2 cellular contexts compared by ENCODE assay signal in genomic region chr4:109411964-109412363, GRCh38.
A peak's percentile ranks its signal among the peaks of the same experiment; 100 is the strongest.
TF ChIP-seq lines count a peak whose summit lies in the region.

No MANE protein-coding gene starts in this region.

TF ChIP-seq in HEK293, 187 proteins besides CTCF, POLR2A, EP300 and RAD21 (continued from another document):
- 0 out of 2 replicates have a peak, but pooled peaks have one; percentile 27 for TF ChIP-seq ZNF2 (tag by site-specific recombination; IDR thresholded peaks at IDR 0.05)
- TF ChIP-seq RBAK (tag by site-specific recombination; IDR thresholded peaks at IDR 0.05), result no peak
- TF ChIP-seq ZIC2 (tag by site-specific recombination; IDR thresholded peaks at IDR 0.05), result peak; percentile 27; the same call in 1 of the 2 replicates
- TF ChIP-seq PRDM4 (tag by site-specific recombination; IDR thresholded peaks at IDR 0.05), result peak; percentile 54; the same call in 1 of the 2 replicates

TF ChIP-seq in H1, 55 proteins besides CTCF, POLR2A, EP300 and RAD21 (continued from another document):
- TF ChIP-seq SAP30 (IDR thresholded peaks at IDR 0.05; ENCODE audit: insufficient read depth, insufficient replicate concordance, low read length) (no peak), SUZ12 (IDR thresholded peaks at IDR 0.05; ENCODE audit: low read length) (no peak), ZNF274 (IDR thresholded peaks at IDR 0.05; ENCODE audit: borderline replicate concordance, extremely low read depth, low read length) (no peak), CHD1 (IDR thresholded peaks at IDR 0.05; ENCODE audit: low read depth, low read length) (no peak), EGR1 (IDR thresholded peaks at IDR 0.05; ENCODE audit: borderline replicate concordance, low read depth, low read length) (no peak), CHD7 (IDR thresholded peaks at IDR 0.05; ENCODE audit: insufficient replicate concordance, low read length) (no peak), KDM1A (IDR thresholded peaks at IDR 0.05; ENCODE audit: borderline replicate concordance, low read length) (no peak), PHF8 (conservative IDR thresholded peaks at IDR 0.05; ENCODE audit: low read depth, low read length) (no peak), RFX5 (IDR thresholded peaks at IDR 0.05; ENCODE audit: borderline replicate concordance, low read depth, low read length) (no peak), GABPA (IDR thresholded peaks at IDR 0.05; ENCODE audit: borderline replicate concordance, insufficient read depth, low read length) (no peak)
TF ChIP-seq in H1: peak in this region for 0.
